9 cellular contexts compared by ENCODE assay signal in the genomic region with DNA sequence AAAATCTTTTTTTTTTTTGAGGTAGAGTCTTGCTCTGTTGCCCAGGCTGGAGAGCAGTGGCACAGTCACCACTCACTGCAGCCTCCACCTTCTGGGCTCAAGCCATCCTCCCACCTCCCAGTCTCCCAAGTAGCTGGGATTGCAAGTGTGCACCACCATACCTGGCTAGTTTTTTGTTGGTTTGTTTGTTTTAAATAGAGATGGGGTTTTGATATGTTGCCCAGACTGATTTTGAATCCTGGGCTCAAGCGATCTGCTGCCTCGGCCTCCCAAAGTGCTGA. TPM values are rescaled to one million over a fixed set of nuclear protein-coding genes. Genes with fewer than 3 reads are reported as not detected.
A peak's percentile ranks its signal among the peaks of the same experiment; 100 is the strongest.
DNase-seq lines count a peak whose midpoint lies in the region; ATAC-seq and TF ChIP-seq lines count a peak whose summit lies in the region.
"Had no signal": no experiment of that assay in that cellular context is flagged by ENCODE, and none has a peak within 500 bp of the region (broad histone marks: within the 10 kb centered on the region; RNA-seq: fewer than 3 reads in every experiment).

No MANE protein-coding gene starts in this region.

- H3K9me3 ChIP-seq in BE2C (no peaks in the 10 kb centered on the region), HUES6 (ENCODE audit: control insufficient read depth, insufficient read depth, low read depth, low read length) (no peaks in the 10 kb centered on the region)

- TF ChIP-seq POLR2A in GM18505 (IDR thresholded peaks at IDR 0.05; ENCODE audit: borderline replicate concordance, extremely low read depth, insufficient read depth, insufficient read length) = no peak

- H3K4me3 Mint-ChIP-seq in central memory CD8-positive, alpha-beta T cell = peak overlapping the region; percentile 95
- H3K4me3 Mint-ChIP-seq in nephron = peak overlapping the region; percentile 83 to 91 (median 90)

- H3K9me3 Mint-ChIP-seq in central memory CD8-positive, alpha-beta T cell = no peaks in the 10 kb centered on the region
- H3K9me3 Mint-ChIP-seq in nephron = peaks cover 3% of the 10 kb centered on the region

- H3K36me3 Mint-ChIP-seq in central memory CD8-positive, alpha-beta T cell (ENCODE audit: insufficient read depth) = peaks cover 11% of the 10 kb centered on the region
- H3K36me3 Mint-ChIP-seq in nephron (ENCODE audit: low read depth) = peaks cover 25% of the 10 kb centered on the region

- H3K27ac Mint-ChIP-seq in central memory CD8-positive, alpha-beta T cell (ENCODE audit: low read depth) = peak overlapping the region; percentile 85
- peak overlapping the region in 2 of 3 experiments; percentile 86 to 92 for H3K27ac Mint-ChIP-seq in nephron

- H3K36me3 ChIP-seq in BE2C (no peaks in the 10 kb centered on the region), HUES6 (ENCODE audit: control insufficient read depth, insufficient read depth, low read length) (no peaks in the 10 kb centered on the region)

- peaks cover 45% of the 10 kb centered on the region for H3K4me1 Mint-ChIP-seq in central memory CD8-positive, alpha-beta T cell
- H3K4me1 Mint-ChIP-seq in nephron = peaks cover 11% of the 10 kb centered on the region

- in situ Hi-C loops in GM13977 (cut with MboI; ENCODE audit: low pct_unique_long_range_greater_than_20kb, low sequenced_read_pairs, unreplicated experiment) = no loop called here

- H3K4me1 ChIP-seq in BE2C (no peaks in the 10 kb centered on the region), HUES6 (ENCODE audit: control insufficient read depth, insufficient read depth, low read length) (peaks cover 4% of the 10 kb centered on the region; the same call in 1 of the 2 replicates)

- peak overlapping the region; percentile 81; the same call in 1 of the 2 replicates for H3K4me3 ChIP-seq in BE2C (ENCODE audit: low read depth, low read length)
- H3K4me3 ChIP-seq in HUES6 (ENCODE audit: low read depth, low read length) = peak overlapping the region; percentile 96

- TF ChIP-seq CTCF in BE2C (IDR thresholded peaks at IDR 0.05; ENCODE audit: low read depth, low read length) (no peak), nephron (IDR thresholded peaks at IDR 0.05; ENCODE audit: unreplicated experiment in 3 of 3) (no peak), GM13977 (IDR thresholded peaks at IDR 0.05; ENCODE audit: extremely low read depth, insufficient read depth, missing control alignments) (no peak)

- H3K27me3 Mint-ChIP-seq in central memory CD8-positive, alpha-beta T cell = no peaks in the 10 kb centered on the region
- no peaks in the 10 kb centered on the region for H3K27me3 Mint-ChIP-seq in nephron (ENCODE audit: low read depth)

- H3K9ac ChIP-seq in HUES6 (ENCODE audit: low read length) = no peak overlapping the region

- DNase-seq in BE2C = no peak
- DNase-seq in central memory CD8-positive, alpha-beta T cell (ENCODE audit: low spot score in 2 of 2) = no peak
- no peak for DNase-seq in SIG-M5 (lab: John Stamatoyannopoulos, UW)
- DNase-seq in GM13977 (ENCODE audit: low spot score) = no peak
- DNase-seq: foreskin melanocyte had no signal

- no peak overlapping the region for H3K27ac ChIP-seq in HUES6 (ENCODE audit: low read depth, low read length)

- no peak for ATAC-seq in central memory CD8-positive, alpha-beta T cell (replicated peaks; ENCODE audit: extremely low read depth, poor library complexity, severe bottlenecking)
- ATAC-seq in GM18505 (IDR thresholded peaks at IDR 0.05; ENCODE audit: unreplicated experiment) (no peak), GM19324 (IDR thresholded peaks at IDR 0.05; ENCODE audit: low FRiP score, unreplicated experiment) (no peak)

- H3K27me3 ChIP-seq in BE2C (no peaks in the 10 kb centered on the region), HUES6 (ENCODE audit: control insufficient read depth, insufficient read depth, low read length) (peaks cover 8% of the 10 kb centered on the region)

RNA-seq across cellular contexts. Expression of a gene that starts 2.0 kb away (rescaled TPM):
- 6.3 TPM for polyA plus RNA-seq in BE2C (2012; ENCODE audit: insufficient read depth, insufficient read length, low read depth)
